ENCODE assay signal across 28 cellular contexts in the genomic region with DNA sequence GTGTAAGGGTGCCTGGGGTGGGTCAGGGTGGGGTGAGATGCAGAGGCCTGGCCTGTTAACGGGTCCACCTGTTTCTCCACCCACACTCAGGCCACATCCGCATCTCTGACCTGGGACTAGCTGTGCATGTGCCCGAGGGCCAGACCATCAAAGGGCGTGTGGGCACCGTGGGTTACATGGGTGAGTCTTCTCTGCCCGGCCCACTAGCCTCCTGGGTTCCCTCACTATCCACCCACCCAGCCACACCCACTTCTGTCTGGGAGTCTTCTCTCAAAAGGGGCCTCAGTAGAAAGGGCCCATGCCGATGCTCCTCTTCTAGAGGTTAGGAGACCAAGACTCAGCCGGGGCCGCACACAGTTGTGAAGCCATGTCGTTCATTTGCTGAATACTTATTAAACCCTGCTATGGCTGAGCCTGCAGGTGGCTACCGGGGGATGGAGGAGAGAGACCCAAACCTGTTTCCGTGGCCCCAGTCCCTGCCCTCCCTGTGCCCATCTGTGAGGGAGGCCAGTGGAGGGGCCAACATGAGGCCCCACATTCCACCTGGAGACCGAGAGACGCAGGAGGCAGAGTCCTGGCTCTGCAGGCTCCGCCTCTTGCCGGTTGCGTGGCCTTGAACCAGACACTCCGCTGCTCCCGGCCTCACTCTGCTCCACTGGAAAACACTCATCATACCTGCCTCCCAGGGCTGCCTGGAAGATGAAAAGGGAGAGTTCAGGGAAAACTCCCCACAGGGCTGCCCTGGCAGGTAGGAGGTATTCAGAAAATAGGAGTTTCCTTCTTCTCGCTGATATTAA. TPM values are rescaled to one million over a fixed set of nuclear protein-coding genes. Genes with fewer than 3 reads are reported as not detected.
A peak's percentile ranks its signal among the peaks of the same experiment; 100 is the strongest.
DNase-seq lines count a peak whose midpoint lies in the region; ATAC-seq and TF ChIP-seq lines count a peak whose summit lies in the region.
"Had no signal": no experiment of that assay in that cellular context is flagged by ENCODE, and none has a peak within 500 bp of the region (broad histone marks: within the 10 kb centered on the region; RNA-seq: fewer than 3 reads in every experiment).

No MANE protein-coding gene starts in this region.

- no peak for TF ChIP-seq CTCF in CD4-positive, alpha-beta T cell (IDR thresholded peaks at IDR 0.05)
- TF ChIP-seq CTCF in MCF 10A (IDR thresholded peaks at IDR 0.05; ENCODE audit: unreplicated experiment) = no peak

- CTCF ChIA-PET in activated naive CD4-positive, alpha-beta T cell treated with anti-CD3 and anti-CD28 coated beads for 36 hours (lab: Charles Lee) = interaction anchor here (1.2 to 10.3 kb wide), 5 partner anchors 10 to 44 kb away, joined by 4 to 111 read pairs (median 10); partner anchors contain the start of gene PRR7
- CTCF ChIA-PET in CD4-positive, alpha-beta T cell (lab: Charles Lee) = interaction anchor here (1.3 to 2.4 kb wide), 2 partner anchors 31 to 45 kb away, joined by 4 to 16 read pairs; no protein-coding TSS in a partner anchor
- CTCF ChIA-PET in T-cell (lab: Charles Lee) (no interaction called here), MCF 10A (lab: Yijun Ruan, JAX) (interaction anchor here (1.2 to 1.8 kb wide), 2 partner anchors 11 to 31 kb away, joined by 5 to 6 read pairs; no protein-coding TSS in a partner anchor)

- H3K27ac ChIP-seq in CD4-positive, alpha-beta T cell (ENCODE audit: low read depth, low read length) = peak overlapping the region; percentile 92
- H3K27ac ChIP-seq: C4-2B, foreskin keratinocyte, GM23248, right atrium auricular region, testis, vagina had no signal

- H3K9me3 ChIP-seq in CD4-positive, alpha-beta T cell (ENCODE audit: control insufficient read depth, low read length) = no peaks in the 10 kb centered on the region
- H3K9me3 ChIP-seq: right atrium auricular region, testis, vagina had no signal

- no peak overlapping the region for H3K4me3 Mint-ChIP-seq in activated naive CD4-positive, alpha-beta T cell treated with anti-CD3 and anti-CD28 coated beads for 36 hours
- H3K4me3 Mint-ChIP-seq in CD4-positive, alpha-beta T cell = peak overlapping the region; percentile 51
- H3K4me3 Mint-ChIP-seq in T-cell (peak overlapping the region in 1 of 3 donors; percentile 79), MCF 10A (ENCODE audit: unreplicated experiment) (no peak overlapping the region)

- H3K36me3 Mint-ChIP-seq in activated naive CD4-positive, alpha-beta T cell treated with anti-CD3 and anti-CD28 coated beads for 36 hours (ENCODE audit: low read depth) = peaks cover 72% of the 10 kb centered on the region
- peaks cover 94% of the 10 kb centered on the region for H3K36me3 Mint-ChIP-seq in CD4-positive, alpha-beta T cell (ENCODE audit: low read depth)
- H3K36me3 Mint-ChIP-seq in T-cell (peaks cover 44% of the 10 kb centered on the region), MCF 10A (ENCODE audit: insufficient read depth, unreplicated experiment) (peaks cover 79% of the 10 kb centered on the region)

- H3K27me3 ChIP-seq in CD4-positive, alpha-beta T cell (ENCODE audit: control insufficient read depth, insufficient read depth, low read length) = no peaks in the 10 kb centered on the region
- H3K27me3 ChIP-seq: foreskin keratinocyte, right atrium auricular region, testis, vagina had no signal

- ATAC-seq in CD4-positive, alpha-beta T cell (ENCODE audit: poor library complexity) = no peak
- ATAC-seq in T-cell (replicated peaks in 1 of 4) (no peak), HG02970 (IDR thresholded peaks at IDR 0.05; ENCODE audit: low FRiP score, unreplicated experiment) (no peak)

- DNase-seq in activated naive CD4-positive, alpha-beta T cell treated with anti-CD3 and anti-CD28 coated beads for 36 hours = no peak
- DNase-seq in activated naive CD4-positive, alpha-beta T cell (lab: John Stamatoyannopoulos, UW) = no peak
- no peak for DNase-seq in CD4-positive, alpha-beta T cell
- peak in 1 of 34 experiments; percentile 1 for DNase-seq in T-cell
- DNase-seq in islet precursor cell = peak; percentile 43
- no peak for DNase-seq in MCF 10A (ENCODE audit: unreplicated experiment)
- DNase-seq in occipital lobe (lab: John Stamatoyannopoulos, UW) = no peak
- DNase-seq: amniotic stem cell, DMS153, foreskin keratinocyte, GM23248, hippocampal formation, KBM-7, NCI-H187, NCI-H774, SHP77 treated with DMSO at 0.1 percent for 48 hours, testis had no signal

- BruUV-seq in MCF 10A (replicated peaks; lab: Mats Ljungman, UMichigan) = no TSS peak

- no peaks in the 10 kb centered on the region for H3K27me3 Mint-ChIP-seq in activated naive CD4-positive, alpha-beta T cell treated with anti-CD3 and anti-CD28 coated beads for 36 hours (ENCODE audit: low read depth)
- no peaks in the 10 kb centered on the region for H3K27me3 Mint-ChIP-seq in CD4-positive, alpha-beta T cell
- H3K27me3 Mint-ChIP-seq in T-cell = no peaks in the 10 kb centered on the region
- H3K27me3 Mint-ChIP-seq in MCF 10A (ENCODE audit: insufficient read depth, unreplicated experiment) = no peaks in the 10 kb centered on the region

- intact Hi-C loops in activated naive CD4-positive, alpha-beta T cell treated with anti-CD3 and anti-CD28 coated beads for 36 hours (cut with micrococcal nuclease) = loop anchor here (1.0 kb wide), 1 partner anchor 20 kb away; no protein-coding TSS in a partner anchor
- intact Hi-C loops in CD4-positive, alpha-beta T cell (cut with DNase I, micrococcal nuclease) = no loop called here
- intact Hi-C loops in MCF 10A (cut with micrococcal nuclease) = no loop called here

- H3K27ac Mint-ChIP-seq in activated naive CD4-positive, alpha-beta T cell treated with anti-CD3 and anti-CD28 coated beads for 36 hours = peak overlapping the region; percentile 92
- peak overlapping the region; percentile 93 for H3K27ac Mint-ChIP-seq in CD4-positive, alpha-beta T cell
- peak overlapping the region; percentile 76 to 87 for H3K27ac Mint-ChIP-seq in T-cell
- H3K27ac Mint-ChIP-seq in MCF 10A (ENCODE audit: low read depth, unreplicated experiment) = no peak overlapping the region

- H3K4me1 Mint-ChIP-seq in activated naive CD4-positive, alpha-beta T cell treated with anti-CD3 and anti-CD28 coated beads for 36 hours (ENCODE audit: low read depth) = peaks cover 83% of the 10 kb centered on the region
- H3K4me1 Mint-ChIP-seq in CD4-positive, alpha-beta T cell (ENCODE audit: low read depth) = peaks cover 80% of the 10 kb centered on the region
- H3K4me1 Mint-ChIP-seq in T-cell (peaks cover 66 to 89% (median 82%) of the 10 kb centered on the region in 3 donors), MCF 10A (ENCODE audit: insufficient read depth, unreplicated experiment) (peaks cover 20% of the 10 kb centered on the region)

- POLR2A ChIA-PET in CD4-positive, alpha-beta T cell (lab: Charles Lee) = interaction anchor here (1.2 to 12.6 kb wide), 4 partner anchors 8 to 29 kb away, joined by 4 to 661 read pairs (median 128); partner anchors contain the start of genes F12, GRK6 and PRR7
- POLR2A ChIA-PET in T-cell (lab: Charles Lee) = no interaction called here
- POLR2A ChIA-PET in MCF 10A (lab: Yijun Ruan, JAX) = interaction anchor here (12.5 kb wide), 1 partner anchor 10 kb away, joined by 217 read pairs; the partner anchor contains the start of gene PRR7

- H3K9me3 Mint-ChIP-seq in activated naive CD4-positive, alpha-beta T cell treated with anti-CD3 and anti-CD28 coated beads for 36 hours = no peaks in the 10 kb centered on the region
- no peaks in the 10 kb centered on the region for H3K9me3 Mint-ChIP-seq in CD4-positive, alpha-beta T cell
- H3K9me3 Mint-ChIP-seq in T-cell (no peaks in the 10 kb centered on the region), MCF 10A (ENCODE audit: unreplicated experiment) (no peaks in the 10 kb centered on the region)
- H3K9me3 Mint-ChIP-seq: activated T-cell treated with anti-CD3 and anti-CD28 coated beads, Interleukin-2, amount 50 U/mL, for 72 hours; T-helper 1 cell treated with Interleukin-12 subunit alpha and Interleukin-12 subunit beta and Interleukin-4 antibody, amounts not matched to agents 30 μg/mL and 1 μg/mL, for 36 hours had no signal

RNA-seq across cellular contexts. Expression of gene GRK6, which starts 8.7 kb away (rescaled TPM):
- total RNA-seq in activated naive CD4-positive, alpha-beta T cell treated with anti-CD3 and anti-CD28 coated beads for 36 hours = 100 to 1,000 TPM; 117 to 133 TPM
- total RNA-seq in CD4-positive, alpha-beta T cell = 100 to 1,000 TPM; 186 to 192 TPM
- 100 to 1,000 TPM; 196 to 226 (median 216) TPM for total RNA-seq in T-cell
- total RNA-seq in MCF 10A (2022) = 45.2 and 52.0 TPM in 2 replicates
- 14.0 TPM for total RNA-seq in occipital lobe

RNA-seq across cellular contexts. Expression of gene PRR7, which starts 11.5 kb away (rescaled TPM):
- total RNA-seq in activated naive CD4-positive, alpha-beta T cell treated with anti-CD3 and anti-CD28 coated beads for 36 hours = 1 to 10 TPM; 7.4 to 8.2 TPM
- 10 to 100 TPM; 23.3 to 23.5 TPM for total RNA-seq in CD4-positive, alpha-beta T cell
- 10 to 100 TPM in 4 of 5 donors, 1 to 10 TPM in 1; 9.5 to 28.2 (median 12.3) TPM for total RNA-seq in T-cell
- 15.0 and 23.2 TPM in 2 replicates for total RNA-seq in MCF 10A (2022)
- total RNA-seq in occipital lobe = 11.7 TPM

RNA-seq across cellular contexts. Expression of gene F12, which starts 25.8 kb away (rescaled TPM):
- 1 to 10 TPM; 3.2 to 5.4 TPM for total RNA-seq in activated naive CD4-positive, alpha-beta T cell treated with anti-CD3 and anti-CD28 coated beads for 36 hours
- under 1 TPM; 0.20 to 0.60 TPM for total RNA-seq in CD4-positive, alpha-beta T cell
- under 1 TPM in 4 of 5 donors, not detected in 1; 0.28 to 0.98 (median 0.42) TPM for total RNA-seq in T-cell
- 13.6 and 16.5 TPM in 2 replicates for total RNA-seq in MCF 10A (2022)
- total RNA-seq in occipital lobe = 3.9 TPM

RNA-seq across cellular contexts. Expression of gene PFN3, which starts 34.7 kb away (rescaled TPM):
- total RNA-seq in activated naive CD4-positive, alpha-beta T cell treated with anti-CD3 and anti-CD28 coated beads for 36 hours = not detected
- total RNA-seq in CD4-positive, alpha-beta T cell = not detected
- total RNA-seq in T-cell = not detected
- total RNA-seq in MCF 10A (2022) = not detected in 2 replicates
- total RNA-seq in occipital lobe = not detected
- total RNA-seq: activated T-cell treated with anti-CD3 and anti-CD28 coated beads, Interleukin-2, amount 50 U/mL, for 72 hours; bronchial epithelial cell; epithelial cell of proximal tubule; foreskin keratinocyte; GM23248; lung; OCI-LY7; omental fat pad; right atrium auricular region; vagina had no signal

RNA-seq across cellular contexts. Expression of gene DBN1, which starts 38.3 kb away (rescaled TPM):
- 10 to 100 TPM; 20.8 to 22.4 TPM for total RNA-seq in activated naive CD4-positive, alpha-beta T cell treated with anti-CD3 and anti-CD28 coated beads for 36 hours
- total RNA-seq in CD4-positive, alpha-beta T cell = 1 to 10 TPM; 1.8 to 2.5 TPM
- total RNA-seq in T-cell = 10 to 100 TPM; 11.6 to 41.3 (median 21.1) TPM
- 149 and 165 TPM in 2 replicates for total RNA-seq in MCF 10A (2022)
- total RNA-seq in occipital lobe = 170 TPM

Comparison
In these comparisons a context has a peak if more than half of its experiments do, and no peak if none do; other contexts are left out.
1. CTCF ChIA-PET loops: an anchor here in activated naive CD4-positive, alpha-beta T cell treated with anti-CD3 and anti-CD28 coated beads for 36 hours (1.2 to 10.3 kb wide), CD4-positive, alpha-beta T cell (1.3 to 2.4 kb wide) and MCF 10A (1.2 to 1.8 kb wide); none called in T-cell.
2. POLR2A ChIA-PET loops: an anchor here in CD4-positive, alpha-beta T cell (1.2 to 12.6 kb wide) and MCF 10A (12.5 kb wide); none called in T-cell.